Comparison of ENCODE assay signal across 19 cellular contexts in the genomic region with DNA sequence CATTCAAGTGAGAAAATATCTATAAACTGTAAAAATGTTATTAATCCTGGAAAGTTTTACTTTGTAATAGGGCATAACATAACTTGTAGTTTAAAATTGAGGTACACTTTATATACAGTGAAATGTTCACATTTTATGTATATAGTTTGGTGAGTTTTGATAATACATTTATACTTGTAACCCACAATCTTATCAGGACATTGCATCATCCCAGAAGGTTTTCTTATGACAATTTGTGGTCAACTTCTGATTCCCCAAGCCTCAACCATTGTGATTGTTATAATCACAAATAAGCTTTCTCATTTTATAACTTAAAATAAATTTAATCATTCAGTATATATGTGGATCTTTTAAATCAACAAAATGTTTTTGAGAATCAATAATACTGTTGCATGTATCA.
"Had no signal": no experiment of that assay in that cellular context is flagged by ENCODE, and none has a peak within 500 bp of the region (broad histone marks: within the 10 kb centered on the region; RNA-seq: fewer than 3 reads in every experiment).

No MANE protein-coding gene starts in this region.

- ATAC-seq: foreskin keratinocyte; gastroesophageal sphincter; heart left ventricle; left cardiac atrium; left lung; left ventricle myocardium superior; lower lobe of right lung; mucosa of descending colon; naive thymus-derived CD8-positive, alpha-beta T cell had no signal

- DNase-seq: dermis blood vessel endothelial cell; dorsolateral prefrontal cortex; effector CD4-positive, alpha-beta T cell; effector memory CD4-positive, alpha-beta T cell; foreskin keratinocyte; heart left ventricle; hippocampal formation; left cardiac atrium; left lung; left ventricle myocardium superior; lower lobe of right lung; mesenchymal stem cell; mucosa of descending colon; naive B cell; naive thymus-derived CD8-positive, alpha-beta T cell had no signal

- H3K9me3 ChIP-seq: esophagus muscularis mucosa, gastroesophageal sphincter, heart left ventricle, left lung, lower lobe of right lung, mucosa of descending colon had no signal

- H3K4me1 Mint-ChIP-seq: naive thymus-derived CD8-positive, alpha-beta T cell had no signal

- H3K4me3 Mint-ChIP-seq: mesothelial cell of epicardium; naive B cell; naive thymus-derived CD8-positive, alpha-beta T cell had no signal

- H3K4me1 ChIP-seq: esophagus muscularis mucosa, foreskin keratinocyte, gastroesophageal sphincter, heart left ventricle, left lung, lower lobe of right lung had no signal

- H3K36me3 ChIP-seq: esophagus muscularis mucosa, gastroesophageal sphincter, heart left ventricle, left lung, lower lobe of right lung had no signal

- H3K27me3 ChIP-seq: esophagus muscularis mucosa, gastroesophageal sphincter, heart left ventricle, left lung had no signal

- H3K27ac ChIP-seq: coronary artery, dorsolateral prefrontal cortex, esophagus muscularis mucosa, foreskin keratinocyte, gastroesophageal sphincter, heart left ventricle, left lung, lower lobe of right lung had no signal

- H3K27me3 Mint-ChIP-seq: naive B cell had no signal

- H3K36me3 Mint-ChIP-seq: mesothelial cell of epicardium; naive B cell; naive thymus-derived CD8-positive, alpha-beta T cell had no signal

- H3K9me3 Mint-ChIP-seq: mesothelial cell of epicardium, naive B cell had no signal

- H3K4me3 ChIP-seq: coronary artery, dorsolateral prefrontal cortex, esophagus muscularis mucosa, gastroesophageal sphincter, heart left ventricle, left lung, lower lobe of right lung, mucosa of descending colon had no signal

- H3K27ac Mint-ChIP-seq: mesothelial cell of epicardium; naive B cell; naive thymus-derived CD8-positive, alpha-beta T cell had no signal
